Comparison of ENCODE assay signal across 21 cellular contexts in the genomic region with DNA sequence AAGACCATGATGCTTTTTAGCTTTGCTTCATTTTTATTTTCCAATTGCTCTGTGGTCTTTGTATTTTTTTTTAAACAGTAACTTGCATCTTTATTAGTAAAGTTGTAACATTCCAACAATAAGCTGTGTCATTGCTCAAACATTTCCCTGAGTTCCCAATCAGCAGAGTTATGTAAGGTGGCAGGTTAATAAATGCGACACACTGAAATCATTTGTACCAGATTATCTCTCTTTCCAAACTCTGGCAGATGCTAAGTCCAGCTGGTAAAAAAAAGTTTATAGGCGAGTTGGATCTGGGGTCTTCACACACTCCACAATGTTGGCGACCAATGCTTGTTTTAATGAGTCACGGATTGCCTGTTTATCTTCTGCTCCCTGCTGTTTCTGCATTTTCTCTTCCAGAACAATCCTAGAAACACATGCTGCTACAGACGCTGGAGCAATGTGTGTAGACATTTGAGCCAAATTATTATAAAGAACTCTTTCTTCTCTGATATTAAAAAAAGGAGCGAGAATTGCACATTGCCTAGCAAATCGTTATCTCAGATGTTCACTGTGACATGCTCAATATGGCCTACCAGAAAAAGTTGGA.
DNase-seq lines count a peak whose midpoint lies in the region; ATAC-seq lines count a peak whose summit lies in the region.
"Had no signal": no experiment of that assay in that cellular context is flagged by ENCODE, and none has a peak within 500 bp of the region (broad histone marks: within the 10 kb centered on the region; RNA-seq: fewer than 3 reads in every experiment).

No MANE protein-coding gene starts in this region.

- intact Hi-C loops in right cardiac atrium (cut with DNase I) (no loop called here), head of caudate nucleus (cut with DNase I) (no loop called here)

- no peaks in the 10 kb centered on the region for H3K4me1 ChIP-seq in right cardiac atrium (ENCODE audit: control insufficient read depth, insufficient read depth, low read length)
- H3K4me1 ChIP-seq: upper lobe of right lung had no signal

- H3K27me3 ChIP-seq in MG63 (no peaks in the 10 kb centered on the region), right cardiac atrium (ENCODE audit: control insufficient read depth, insufficient read depth) (no peaks in the 10 kb centered on the region)
- H3K27me3 ChIP-seq: esophagus squamous epithelium, upper lobe of right lung had no signal

- H3K9me3 ChIP-seq in MG63 (no peaks in the 10 kb centered on the region), right cardiac atrium (ENCODE audit: control insufficient read depth, low read length) (no peaks in the 10 kb centered on the region)
- H3K9me3 ChIP-seq: esophagus squamous epithelium, upper lobe of right lung had no signal

- peak; percentile 9 for DNase-seq in A172 (ENCODE audit: low spot score)
- peak; percentile 39 for DNase-seq in MG63
- peak; percentile 6 for DNase-seq in cerebellum (ENCODE audit: low spot score)
- no peak for DNase-seq in right cardiac atrium
- DNase-seq in head of caudate nucleus: no peak
- no peak for DNase-seq in iPS-NIHi11 (ENCODE audit: low spot score)
- DNase-seq in GM19240 (ENCODE audit: insufficient read length, low spot score): no peak
- DNase-seq: ACHN; activated CD8-positive, alpha-beta memory T cell treated with anti-CD3 and anti-CD28 coated beads, Interleukin-2, amount 10 ng/mL, durations not matched to agents 7 days and 5 days; activated effector memory CD4-positive, alpha-beta T cell treated with anti-CD3 and anti-CD28 coated beads, Interleukin-2, amount 50 U/mL, for 16 hours; amygdala; COR-L47; dorsolateral prefrontal cortex; esophagus squamous epithelium; KBM-7; naive thymus-derived CD4-positive, alpha-beta T cell; NCI-H1105; NCI-H2171; upper lobe of right lung had no signal

- no peak overlapping the region for H3K27ac ChIP-seq in right cardiac atrium (ENCODE audit: low read length)
- H3K27ac ChIP-seq: dorsolateral prefrontal cortex, esophagus squamous epithelium, HL-60, upper lobe of right lung had no signal

- 49% methylated on average over 7 of the region's 7 CpGs for WGBS in right cardiac atrium

- ATAC-seq in right cardiac atrium (peak; percentile 85 to 93), HG03457 (IDR thresholded peaks at IDR 0.05; ENCODE audit: unreplicated experiment) (no peak)
- ATAC-seq: activated CD8-positive, alpha-beta memory T cell treated with anti-CD3 and anti-CD28 coated beads, Interleukin-2, amount 10 ng/mL, durations not matched to agents 7 days and 5 days; naive thymus-derived CD4-positive, alpha-beta T cell; upper lobe of right lung had no signal

- no peaks in the 10 kb centered on the region for H3K36me3 ChIP-seq in MG63
- H3K36me3 ChIP-seq: esophagus squamous epithelium, upper lobe of right lung had no signal

- H3K4me3 ChIP-seq in MG63: no peak overlapping the region
- H3K4me3 ChIP-seq in right cardiac atrium (ENCODE audit: low read length): no peak overlapping the region
- H3K4me3 ChIP-seq: dorsolateral prefrontal cortex, esophagus squamous epithelium, upper lobe of right lung had no signal

Comparison
In these comparisons a context has a peak if more than half of its experiments do, and no peak if none do; other contexts are left out.
1. DNase-seq: peak in A172 (single experiment), MG63 (single experiment) and cerebellum (single experiment); none in right cardiac atrium (0 of 3), head of caudate nucleus (0 of 42), iPS-NIHi11 (single experiment) and GM19240 (single experiment).